In the genomic region with DNA sequence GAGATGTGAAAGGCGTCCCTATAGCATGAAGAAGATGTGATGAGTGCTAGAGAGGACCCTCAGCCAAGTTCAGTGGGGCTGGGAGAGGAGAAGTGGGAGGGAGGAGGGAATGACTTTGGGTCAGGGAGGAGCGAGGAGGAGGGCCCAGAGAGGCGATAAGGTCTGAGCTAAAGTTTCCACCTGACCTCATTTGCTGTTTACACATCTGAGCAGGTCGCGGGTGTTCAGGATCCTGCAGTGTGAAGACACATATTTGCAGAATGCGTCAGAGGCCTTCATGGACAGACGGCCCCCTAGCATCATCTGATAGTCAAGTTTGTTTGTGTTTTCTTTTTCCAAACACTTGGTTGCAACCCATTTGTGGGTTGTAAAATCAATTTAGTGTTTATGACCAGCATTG, we compare ENCODE assay signal across 13 cellular contexts. TPM values are rescaled to one million over a fixed set of nuclear protein-coding genes. Genes with fewer than 3 reads are reported as not detected.
DNase-seq lines count a peak whose midpoint lies in the region; ATAC-seq and TF ChIP-seq lines count a peak whose summit lies in the region.
"Had no signal": no experiment of that assay in that cellular context is flagged by ENCODE, and none has a peak within 500 bp of the region (broad histone marks: within the 10 kb centered on the region; RNA-seq: fewer than 3 reads in every experiment).

No MANE protein-coding gene starts in this region.

- no peaks in the 10 kb centered on the region for H3F3A ChIP-seq in neural progenitor cell (ENCODE audit: low read depth)

- no peaks in the 10 kb centered on the region for H4K20me1 ChIP-seq in neural progenitor cell (ENCODE audit: low read depth)

- no peak for ATAC-seq in activated CD4-positive, CD25-positive, alpha-beta regulatory T cell treated with anti-CD3 and anti-CD28 coated beads, Interleukin-2, amount 50 U/mL, for 24 hours
- ATAC-seq: GM12878 had no signal

- H3K4me1 Mint-ChIP-seq in neural progenitor cell = peaks cover 8% of the 10 kb centered on the region
- no peaks in the 10 kb centered on the region for H3K4me1 Mint-ChIP-seq in Calu3 (ENCODE audit: low read depth, unreplicated experiment)
- H3K4me1 Mint-ChIP-seq: activated naive CD4-positive, alpha-beta T cell treated with anti-CD3 and anti-CD28 coated beads, Interleukin-2, amount 10 ng/mL, durations not matched to agents 7 days and 5 days had no signal

- no peak overlapping the region for H2AFZ ChIP-seq in neural progenitor cell (replicated peaks)

- no TSS peak for BruUV-seq in Calu3 (replicated peaks; lab: Mats Ljungman, UMichigan)

- H3K9me3 Mint-ChIP-seq in neural progenitor cell (no peaks in the 10 kb centered on the region), Calu3 (ENCODE audit: low read depth, unreplicated experiment) (no peaks in the 10 kb centered on the region)
- H3K9me3 Mint-ChIP-seq: activated naive CD4-positive, alpha-beta T cell treated with anti-CD3 and anti-CD28 coated beads, Interleukin-2, amount 10 ng/mL, durations not matched to agents 7 days and 5 days had no signal

- H3K27ac Mint-ChIP-seq in neural progenitor cell (peak overlapping the region; percentile 40), Calu3 (ENCODE audit: unreplicated experiment) (no peak overlapping the region)
- H3K27ac Mint-ChIP-seq: activated naive CD4-positive, alpha-beta T cell treated with anti-CD3 and anti-CD28 coated beads, Interleukin-2, amount 10 ng/mL, durations not matched to agents 7 days and 5 days had no signal

- no peak overlapping the region for H3K27ac ChIP-seq in neural progenitor cell

- H3K4me3 Mint-ChIP-seq in neural progenitor cell (no peak overlapping the region), Calu3 (ENCODE audit: low read depth, unreplicated experiment) (no peak overlapping the region)
- H3K4me3 Mint-ChIP-seq: activated naive CD4-positive, alpha-beta T cell treated with anti-CD3 and anti-CD28 coated beads, Interleukin-2, amount 10 ng/mL, durations not matched to agents 7 days and 5 days had no signal

- CTCF ChIA-PET in Calu3 (lab: Charles Lee) = no interaction called here

- H3K4me1 ChIP-seq in neural progenitor cell = no peaks in the 10 kb centered on the region

- H3K27me3 ChIP-seq in neural progenitor cell = no peaks in the 10 kb centered on the region

- TF ChIP-seq CTCF in fibroblast of pulmonary artery (IDR thresholded peaks at IDR 0.05; ENCODE audit: low read length, missing control alignments) (no peak), neural progenitor cell (IDR thresholded peaks at IDR 0.05) (no peak), Calu3 (IDR thresholded peaks at IDR 0.05; ENCODE audit: unreplicated experiment) (no peak)

- no peak overlapping the region for H3K4me2 ChIP-seq in neural progenitor cell

- intact Hi-C loops in Calu3 (cut with micrococcal nuclease; ENCODE audit: unreplicated experiment) = no loop called here

- H3K36me3 ChIP-seq in neural progenitor cell = no peaks in the 10 kb centered on the region

- no peak overlapping the region for H3K4me3 ChIP-seq in fibroblast of pulmonary artery (replicated peaks; ENCODE audit: low read depth, low read length)
- H3K4me3 ChIP-seq in neural progenitor cell = no peak overlapping the region
- H3K4me3 ChIP-seq: GM12878, lung had no signal

- H3K9me3 ChIP-seq in neural progenitor cell (ENCODE audit: low read depth) = no peaks in the 10 kb centered on the region

- H3K27me3 Mint-ChIP-seq in neural progenitor cell (ENCODE audit: insufficient read depth, low read depth) = peaks cover 4% of the 10 kb centered on the region
- no peaks in the 10 kb centered on the region for H3K27me3 Mint-ChIP-seq in Calu3 (ENCODE audit: unreplicated experiment)

- H3K36me3 Mint-ChIP-seq in neural progenitor cell (no peaks in the 10 kb centered on the region), Calu3 (ENCODE audit: insufficient read depth, unreplicated experiment) (no peaks in the 10 kb centered on the region)
- H3K36me3 Mint-ChIP-seq: activated naive CD4-positive, alpha-beta T cell treated with anti-CD3 and anti-CD28 coated beads, Interleukin-2, amount 10 ng/mL, durations not matched to agents 7 days and 5 days had no signal

- DNase-seq in AG08396 (ENCODE audit: low spot score) (peak; percentile 45), NCI-H226 (peak; percentile 78), fibroblast of pulmonary artery (ENCODE audit: low read depth) (peak; percentile 25), neural progenitor cell (ENCODE audit: low spot score) (no peak), HuH-7.5 (ENCODE audit: low spot score) (no peak), Calu3 (no peak), OCI-M2 (lab: John Stamatoyannopoulos, UW; ENCODE audit: unreplicated experiment) (no peak)
- DNase-seq: activated naive CD4-positive, alpha-beta T cell treated with anti-CD3 and anti-CD28 coated beads, Interleukin-2, amount 10 ng/mL, durations not matched to agents 7 days and 5 days; DMS79 treated with DMSO at 0.1 percent for 48 hours; head of caudate nucleus had no signal

- H3K9ac ChIP-seq in neural progenitor cell = no peak overlapping the region

- H3K79me2 ChIP-seq in neural progenitor cell (ENCODE audit: low read depth) = no peaks in the 10 kb centered on the region

RNA-seq across cellular contexts. Expression of a gene that starts 18.9 kb away (rescaled TPM):
- 26.6 and 43.2 TPM in 2 replicates for total RNA-seq in neural progenitor cell (ENCODE audit: low replicate concordance)
- total RNA-seq in Calu3 (2022) = 2.0 and 4.6 TPM in 2 replicates
- total RNA-seq: GM12878 had no signal

RNA-seq across cellular contexts. Expression of a gene that starts 50.7 kb away (rescaled TPM):
- total RNA-seq in neural progenitor cell (ENCODE audit: low replicate concordance) (32.9 and 44.0 TPM in 2 replicates), Calu3 (2022) (13.3 and 15.2 TPM in 2 replicates)

Comparison
In these comparisons a context has a peak if more than half of its experiments do, and no peak if none do; other contexts are left out.
1. DNase-seq: peak in AG08396 (single experiment), NCI-H226 (single experiment) and fibroblast of pulmonary artery (single experiment); none in neural progenitor cell (single experiment), HuH-7.5 (single experiment), Calu3 (single experiment) and OCI-M2 (single experiment).